Comparison of ENCODE assay signal across 1 cellular context in the genomic region with DNA sequence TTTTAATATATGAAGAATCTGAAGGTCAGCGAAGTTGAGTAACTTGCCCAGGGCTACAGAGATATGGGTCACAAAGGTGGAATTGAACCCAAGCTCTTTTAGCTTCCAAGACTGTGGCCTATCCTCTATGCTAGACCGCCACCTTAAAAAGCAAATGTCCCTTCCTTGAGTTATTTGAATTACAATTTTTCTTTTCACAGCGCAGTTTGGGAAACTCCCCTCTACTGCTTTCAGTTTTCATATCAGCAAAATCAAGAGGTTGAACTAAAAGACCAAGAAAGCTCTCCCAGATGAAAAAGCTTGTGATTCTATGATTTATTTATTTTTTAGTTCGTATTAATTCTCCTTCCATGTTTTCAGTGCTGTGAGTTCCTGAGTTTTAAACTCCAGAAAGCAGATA.
A peak's percentile ranks its signal among the peaks of the same experiment; 100 is the strongest.
TF ChIP-seq lines count a peak whose summit lies in the region.

No MANE protein-coding gene starts in this region.

TF ChIP-seq in GM12878, 131 proteins besides CTCF, POLR2A, EP300 and RAD21:
- TF ChIP-seq, protein P1, sequence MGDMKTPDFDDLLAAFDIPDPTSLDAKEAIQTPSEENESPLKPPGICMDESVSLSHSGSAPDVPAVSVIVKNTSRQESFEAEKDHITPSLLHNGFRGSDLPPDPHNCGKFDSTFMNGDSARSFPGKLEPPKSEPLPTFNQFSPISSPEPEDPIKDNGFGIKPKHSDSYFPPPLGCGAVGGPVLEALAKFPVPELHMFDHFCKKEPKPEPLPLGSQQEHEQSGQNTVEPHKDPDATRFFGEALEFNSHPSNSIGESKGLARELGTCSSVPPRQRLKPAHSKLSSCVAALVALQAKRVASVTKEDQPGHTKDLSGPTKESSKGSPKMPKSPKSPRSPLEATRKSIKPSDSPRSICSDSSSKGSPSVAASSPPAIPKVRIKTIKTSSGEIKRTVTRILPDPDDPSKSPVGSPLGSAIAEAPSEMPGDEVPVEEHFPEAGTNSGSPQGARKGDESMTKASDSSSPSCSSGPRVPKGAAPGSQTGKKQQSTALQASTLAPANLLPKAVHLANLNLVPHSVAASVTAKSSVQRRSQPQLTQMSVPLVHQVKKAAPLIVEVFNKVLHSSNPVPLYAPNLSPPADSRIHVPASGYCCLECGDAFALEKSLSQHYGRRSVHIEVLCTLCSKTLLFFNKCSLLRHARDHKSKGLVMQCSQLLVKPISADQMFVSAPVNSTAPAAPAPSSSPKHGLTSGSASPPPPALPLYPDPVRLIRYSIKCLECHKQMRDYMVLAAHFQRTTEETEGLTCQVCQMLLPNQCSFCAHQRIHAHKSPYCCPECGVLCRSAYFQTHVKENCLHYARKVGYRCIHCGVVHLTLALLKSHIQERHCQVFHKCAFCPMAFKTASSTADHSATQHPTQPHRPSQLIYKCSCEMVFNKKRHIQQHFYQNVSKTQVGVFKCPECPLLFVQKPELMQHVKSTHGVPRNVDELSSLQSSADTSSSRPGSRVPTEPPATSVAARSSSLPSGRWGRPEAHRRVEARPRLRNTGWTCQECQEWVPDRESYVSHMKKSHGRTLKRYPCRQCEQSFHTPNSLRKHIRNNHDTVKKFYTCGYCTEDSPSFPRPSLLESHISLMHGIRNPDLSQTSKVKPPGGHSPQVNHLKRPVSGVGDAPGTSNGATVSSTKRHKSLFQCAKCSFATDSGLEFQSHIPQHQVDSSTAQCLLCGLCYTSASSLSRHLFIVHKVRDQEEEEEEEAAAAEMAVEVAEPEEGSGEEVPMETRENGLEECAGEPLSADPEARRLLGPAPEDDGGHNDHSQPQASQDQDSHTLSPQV (IDR thresholded peaks at IDR 0.05): no peak
- TF ChIP-seq TCF3 (IDR thresholded peaks at IDR 0.05; ENCODE audit: borderline replicate concordance, insufficient read depth, low read depth, low read length) (no peak), POLR2AphosphoS5 (IDR thresholded peaks at IDR 0.05; ENCODE audit: low read length) (no peak), JUNB (IDR thresholded peaks at IDR 0.05) (0 out of 2 replicates have a peak, but pooled peaks have one; percentile 11), MYC (IDR thresholded peaks at IDR 0.05; ENCODE audit: insufficient read depth, insufficient read length, insufficient replicate concordance, low read length, severe bottlenecking) (no peak), CBX5 (IDR thresholded peaks at IDR 0.05; ENCODE audit: low read depth) (0 out of 2 replicates have a peak, but pooled peaks have one; percentile 22), JUND (IDR thresholded peaks at IDR 0.05; ENCODE audit: low read depth, low read length) (no peak), CREM (IDR thresholded peaks at IDR 0.05; ENCODE audit: low read depth) (no peak), FOXK2 (IDR thresholded peaks at IDR 0.05) (no peak)
TF ChIP-seq in GM12878: peak in this region for 2.
